ENCODE assay signal across 19 cellular contexts in the genomic region with DNA sequence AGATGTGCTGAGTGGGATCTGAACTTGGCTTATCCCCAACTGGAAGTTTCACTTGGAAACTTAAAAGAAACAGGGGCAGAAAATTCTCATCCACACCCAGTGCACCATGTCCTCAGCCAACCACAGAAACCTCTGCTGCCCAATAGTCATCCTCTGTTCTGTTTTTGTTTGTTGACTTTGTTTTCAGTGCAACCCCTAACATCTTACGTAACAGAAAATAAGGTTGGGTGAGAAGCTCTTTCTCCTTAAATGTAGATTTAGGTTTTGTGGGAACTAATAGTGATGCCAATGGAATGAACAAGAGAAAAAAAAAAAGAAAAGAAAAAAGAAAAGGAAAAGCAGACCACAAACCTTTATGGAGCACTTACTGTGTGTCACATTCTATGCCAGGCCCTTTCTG.
A peak's percentile ranks its signal among the peaks of the same experiment; 100 is the strongest.
DNase-seq lines count a peak whose midpoint lies in the region; ATAC-seq and TF ChIP-seq lines count a peak whose summit lies in the region.
"Had no signal": no experiment of that assay in that cellular context is flagged by ENCODE, and none has a peak within 500 bp of the region (broad histone marks: within the 10 kb centered on the region; RNA-seq: fewer than 3 reads in every experiment).

No MANE protein-coding gene starts in this region.

- peak; percentile 44 for ATAC-seq in sciatic nerve
- ATAC-seq: GM23338, HCT116 had no signal

- H3K79me2 ChIP-seq in mammary epithelial cell (ENCODE audit: insufficient read depth, low read length), result no peaks in the 10 kb centered on the region

- H3K4me2 ChIP-seq in mammary epithelial cell (ENCODE audit: insufficient read depth, low read depth, low read length), result no peak overlapping the region
- H3K4me2 ChIP-seq: BLaER1 treated with 17β-estradiol and CSF1 and Interleukin-3, amounts not matched to agents 10 nM and 100 nM; GM23338 had no signal

- POLR2A ChIA-PET in MCF 10A (lab: Yijun Ruan, JAX), result no interaction called here

- peaks cover 7% of the 10 kb centered on the region for H3K4me1 Mint-ChIP-seq in MCF 10A (ENCODE audit: insufficient read depth, unreplicated experiment)
- H3K4me1 Mint-ChIP-seq: CD14-positive monocyte; CD8-positive, alpha-beta memory T cell; H9 had no signal

- no peaks in the 10 kb centered on the region for H3K36me3 ChIP-seq in mammary epithelial cell (ENCODE audit: insufficient read depth, low read length)

- H3K4me1 ChIP-seq in mammary epithelial cell (ENCODE audit: insufficient read depth, low read length), result peaks cover 4% of the 10 kb centered on the region
- H3K4me1 ChIP-seq: BE2C; BLaER1 treated with 17β-estradiol and CSF1 and Interleukin-3, amounts not matched to agents 10 nM and 100 nM had no signal

- H3K27me3 Mint-ChIP-seq in MCF 10A (ENCODE audit: insufficient read depth, unreplicated experiment), result no peaks in the 10 kb centered on the region
- H3K27me3 Mint-ChIP-seq: CD4-positive, alpha-beta T cell; CD8-positive, alpha-beta memory T cell had no signal

- H3K27ac Mint-ChIP-seq in MCF 10A (ENCODE audit: low read depth, unreplicated experiment), result no peak overlapping the region
- H3K27ac Mint-ChIP-seq: CD14-positive monocyte; CD4-positive, alpha-beta T cell; CD8-positive, alpha-beta memory T cell; GM23338; H9 had no signal

- no peak overlapping the region for H2AFZ ChIP-seq in mammary epithelial cell (ENCODE audit: low read depth, low read length)
- H2AFZ ChIP-seq: GM23338 had no signal

- CTCF ChIA-PET in MCF 10A (lab: Yijun Ruan, JAX) (interaction anchor here (0.7 kb wide), 1 partner anchor 264 kb away, joined by 3 read pairs; no protein-coding TSS in a partner anchor), mammary epithelial cell (lab: Charles Lee; ENCODE audit: low non-redundant PET) (no interaction called here)

- WGBS in mammary epithelial cell (ENCODE audit: low coverage, missing lambda C conversion rate), result 100% methylated on average over 1 of the region's 1 CpG

- no peaks in the 10 kb centered on the region for H3K9me3 ChIP-seq in mammary epithelial cell (replicated peaks; ENCODE audit: insufficient read depth, low read length)
- H3K9me3 ChIP-seq: BE2C; BLaER1 treated with 17β-estradiol and CSF1 and Interleukin-3, amounts not matched to agents 10 nM and 100 nM had no signal

- no peak overlapping the region for H3K4me3 ChIP-seq in mammary epithelial cell (replicated peaks in 1 of 3; ENCODE audit: insufficient read depth in 1 of 3, low read depth in 2 of 3, low read length in 3 of 3)
- H3K4me3 ChIP-seq: BLaER1 treated with 17β-estradiol and CSF1 and Interleukin-3, amounts not matched to agents 10 nM and 100 nM; GM23338 had no signal

- H3K9me3 Mint-ChIP-seq in MCF 10A (ENCODE audit: unreplicated experiment), result no peaks in the 10 kb centered on the region
- H3K9me3 Mint-ChIP-seq: CD4-positive, alpha-beta T cell; CD8-positive, alpha-beta memory T cell; GM23338; H9 had no signal

- intact Hi-C loops in MCF 10A (cut with micrococcal nuclease) (no loop called here), mammary epithelial cell (cut with micrococcal nuclease) (no loop called here), sciatic nerve (cut with DNase I) (no loop called here)

- no peak overlapping the region for H3K9ac ChIP-seq in mammary epithelial cell (ENCODE audit: insufficient read depth, low read length)
- H3K9ac ChIP-seq: BLaER1 treated with 17β-estradiol and CSF1 and Interleukin-3, amounts not matched to agents 10 nM and 100 nM had no signal

- DNase-seq in MCF 10A (ENCODE audit: unreplicated experiment) (peak; percentile 0), mammary epithelial cell (no peak), astrocyte of the hippocampus (ENCODE audit: low read depth, low spot score) (peak; percentile 40), sciatic nerve (ENCODE audit: low spot score) (no peak), AML-193 (lab: John Stamatoyannopoulos, UW) (no peak), NCI-H2196 treated with DMSO at 0.1 percent for 48 hours (lab: John Stamatoyannopoulos, UW; ENCODE audit: unreplicated experiment) (no peak), globus pallidus (ENCODE audit: low spot score) (no peak)
- DNase-seq: BE2C; CD4-positive, alpha-beta T cell; CD8-positive, alpha-beta memory T cell; DMS 273 treated with DMSO at 0.1 percent for 48 hours; DMS79; GF-D8; H9 had no signal

- BruUV-seq in MCF 10A (replicated peaks; lab: Mats Ljungman, UMichigan), result no TSS peak
- no TSS peak for BruUV-seq in mammary epithelial cell (replicated peaks; lab: Mats Ljungman, UMichigan)

- TF ChIP-seq CTCF in MCF 10A (IDR thresholded peaks at IDR 0.05; ENCODE audit: unreplicated experiment) (no peak), mammary epithelial cell (conservative IDR thresholded peaks at IDR 0.05 in 1 of 2, IDR thresholded peaks at IDR 0.05 in 1 of 2; ENCODE audit: extremely low read depth in 1 of 2, insufficient read depth in 1 of 2, low read depth in 1 of 2, low read length in 2 of 2) (no peak)

- no peaks in the 10 kb centered on the region for H4K20me1 ChIP-seq in mammary epithelial cell (ENCODE audit: insufficient read depth, low read length)
- H4K20me1 ChIP-seq: BLaER1 treated with 17β-estradiol and CSF1 and Interleukin-3, amounts not matched to agents 10 nM and 100 nM had no signal

- in situ Hi-C loops in mammary epithelial cell (cut with MboI; ENCODE audit: low sequenced_read_pairs in 2 of 2), result no loop called here

- no peak overlapping the region for H3K27ac ChIP-seq in mammary epithelial cell (ENCODE audit: insufficient read depth, low read depth, low read length)
- H3K27ac ChIP-seq: 22Rv1; BLaER1 treated with 17β-estradiol and CSF1 and Interleukin-3, amounts not matched to agents 10 nM and 100 nM had no signal

- peaks cover 6% of the 10 kb centered on the region for H3K36me3 Mint-ChIP-seq in MCF 10A (ENCODE audit: insufficient read depth, unreplicated experiment)
- H3K36me3 Mint-ChIP-seq: CD14-positive monocyte had no signal

- no peak overlapping the region for H3K4me3 Mint-ChIP-seq in MCF 10A (ENCODE audit: unreplicated experiment)
- H3K4me3 Mint-ChIP-seq: CD14-positive monocyte; CD4-positive, alpha-beta T cell; CD8-positive, alpha-beta memory T cell; GM23338; H9 had no signal

- H3K27me3 ChIP-seq in mammary epithelial cell (ENCODE audit: insufficient read depth, low read length), result no peaks in the 10 kb centered on the region
- H3K27me3 ChIP-seq: BE2C; BLaER1 treated with 17β-estradiol and CSF1 and Interleukin-3, amounts not matched to agents 10 nM and 100 nM had no signal

- dilution Hi-C loops in mammary epithelial cell (cut with HindIII; ENCODE audit: low sequenced_read_pairs), result no loop called here

Comparison
In these comparisons a context has a peak if more than half of its experiments do, and no peak if none do; other contexts are left out.
1. DNase-seq: peak in MCF 10A (single experiment) and astrocyte of the hippocampus (single experiment); none in mammary epithelial cell (single experiment), sciatic nerve (single experiment), AML-193 (0 of 2), NCI-H2196 treated with DMSO at 0.1 percent for 48 hours (single experiment) and globus pallidus (single experiment).